In genomic region chr1:28359592-28360239, GRCh38 we compare ENCODE assay signal across 8 cellular contexts. TPM values are rescaled to one million over a fixed set of nuclear protein-coding genes. Genes with fewer than 3 reads are reported as not detected.
DNase-seq lines count a peak whose midpoint lies in the region; ATAC-seq and TF ChIP-seq lines count a peak whose summit lies in the region.

No MANE protein-coding gene starts in this region.

- no peak overlapping the region for H3K4me3 Mint-ChIP-seq in CD4-positive, alpha-beta memory T cell
- H3K4me3 Mint-ChIP-seq in nephron progenitor cell: no peak overlapping the region

- H3K27me3 Mint-ChIP-seq in CD4-positive, alpha-beta memory T cell: no peaks in the 10 kb centered on the region
- H3K27me3 Mint-ChIP-seq in nephron progenitor cell (ENCODE audit: low read depth, poor library complexity): peaks cover 5% of the 10 kb centered on the region

- no peaks in the 10 kb centered on the region for H3K36me3 Mint-ChIP-seq in CD4-positive, alpha-beta memory T cell
- no peaks in the 10 kb centered on the region for H3K36me3 Mint-ChIP-seq in nephron progenitor cell (ENCODE audit: low read depth)

- H4K20me1 ChIP-seq in OCI-LY3 (ENCODE audit: insufficient read depth, low read length): no peaks in the 10 kb centered on the region

- no peak overlapping the region for H3K4me3 ChIP-seq in CD4-positive, alpha-beta memory T cell (ENCODE audit: low read length in 2 of 2)
- no peak overlapping the region for H3K4me3 ChIP-seq in OCI-LY3 (ENCODE audit: low read length)
- H3K4me3 ChIP-seq in esophagus muscularis mucosa: no peak overlapping the region

- TF ChIP-seq POLR2A in esophagus muscularis mucosa (IDR thresholded peaks at IDR 0.05; ENCODE audit: low read depth): no peak

- H3K36me3 ChIP-seq in CD4-positive, alpha-beta memory T cell (ENCODE audit: insufficient read depth, low read length): no peaks in the 10 kb centered on the region
- H3K36me3 ChIP-seq in OCI-LY3 (replicated peaks; ENCODE audit: low read depth, low read length) (no peaks in the 10 kb centered on the region), esophagus muscularis mucosa (no peaks in the 10 kb centered on the region)

- TF ChIP-seq EP300 in Ishikawa (IDR thresholded peaks at IDR 0.05; ENCODE audit: borderline replicate concordance): no peak
- no peak for TF ChIP-seq EP300 in esophagus muscularis mucosa (IDR thresholded peaks at IDR 0.05)

- intact Hi-C loops in CD4-positive, alpha-beta memory T cell (cut with micrococcal nuclease): loop anchor here (1.0 kb wide), 1 partner anchor 111 kb away; no protein-coding TSS in a partner anchor
- intact Hi-C loops in esophagus muscularis mucosa (cut with DNase I): loop anchor here (10.0 kb wide), 1 partner anchor 245 kb away; no protein-coding TSS in a partner anchor

- no peak overlapping the region for H3K27ac Mint-ChIP-seq in CD4-positive, alpha-beta memory T cell
- no peak overlapping the region for H3K27ac Mint-ChIP-seq in nephron progenitor cell

- no peaks in the 10 kb centered on the region for H3K9me3 ChIP-seq in CD4-positive, alpha-beta memory T cell (ENCODE audit: control insufficient read depth in 1 of 2, low read length in 2 of 2)
- H3K9me3 ChIP-seq in OCI-LY3 (ENCODE audit: insufficient read depth, low read length): no peaks in the 10 kb centered on the region
- no peaks in the 10 kb centered on the region for H3K9me3 ChIP-seq in esophagus muscularis mucosa

- H3K27me3 ChIP-seq in CD4-positive, alpha-beta memory T cell (ENCODE audit: insufficient read depth, low read length): no peaks in the 10 kb centered on the region
- H3K27me3 ChIP-seq in OCI-LY3 (ENCODE audit: low read depth, low read length) (no peaks in the 10 kb centered on the region), esophagus muscularis mucosa (no peaks in the 10 kb centered on the region)

- no peak overlapping the region for H2AFZ ChIP-seq in OCI-LY3 (ENCODE audit: low read depth, low read length)

- peaks cover 0 to 4% (median 2%) of the 10 kb centered on the region in 4 donors for H3K4me1 Mint-ChIP-seq in CD4-positive, alpha-beta memory T cell
- peaks cover under 1% of the 10 kb centered on the region for H3K4me1 Mint-ChIP-seq in nephron progenitor cell

- H3K4me1 ChIP-seq in CD4-positive, alpha-beta memory T cell (ENCODE audit: insufficient read depth, low read length): no peaks in the 10 kb centered on the region
- H3K4me1 ChIP-seq in OCI-LY3 (ENCODE audit: low read length) (no peaks in the 10 kb centered on the region), esophagus muscularis mucosa (no peaks in the 10 kb centered on the region)

- 34% methylated on average over 7 of the region's 7 CpGs for WGBS in esophagus muscularis mucosa

- CTCF ChIA-PET in CD4-positive, alpha-beta memory T cell (lab: Charles Lee; ENCODE audit: partially characterized antibody): interaction anchor here (0.9 to 8.3 kb wide), 38 partner anchors 9 to 843 kb away, joined by 3 to 114 read pairs (median 4); partner anchors contain the start of genes MED18, RCC1, TAF12 and TRNAU1AP

- no peak for ATAC-seq in GM19455 (IDR thresholded peaks at IDR 0.05; ENCODE audit: unreplicated experiment)

- H3K4me2 ChIP-seq in OCI-LY3 (ENCODE audit: low read length): no peak overlapping the region

- POLR2A ChIA-PET in CD4-positive, alpha-beta memory T cell (lab: Charles Lee; ENCODE audit: partially characterized antibody): interaction anchor here (0.8 to 2.1 kb wide), 7 partner anchors 10 to 517 kb away, joined by 3 to 15 read pairs (median 5); partner anchors contain the start of genes ATP5IF1, MED18 and PHACTR4

- no peak overlapping the region for H3K27ac ChIP-seq in CD4-positive, alpha-beta memory T cell (ENCODE audit: low read depth, low read length)
- no peak overlapping the region for H3K27ac ChIP-seq in OCI-LY3 (ENCODE audit: low read length)
- no peak overlapping the region for H3K27ac ChIP-seq in esophagus muscularis mucosa (replicated peaks in 1 of 4)
- no peak overlapping the region for H3K27ac ChIP-seq in substantia nigra (ENCODE audit: low read depth, low read length, poor library complexity, severe bottlenecking)

- TF ChIP-seq RAD21 in Ishikawa (IDR thresholded peaks at IDR 0.05; ENCODE audit: low read depth): peak; percentile 81

- H3K9me3 Mint-ChIP-seq in CD4-positive, alpha-beta memory T cell: no peaks in the 10 kb centered on the region
- H3K9me3 Mint-ChIP-seq in nephron progenitor cell: no peaks in the 10 kb centered on the region

- TF ChIP-seq CTCF in OCI-LY3 (IDR thresholded peaks at IDR 0.05; ENCODE audit: low read depth, low read length) (peak; percentile 60), esophagus muscularis mucosa (IDR thresholded peaks at IDR 0.05) (peak; percentile 57 to 70 (median 59)), nephron progenitor cell (IDR thresholded peaks at IDR 0.05) (peak; percentile 72)

- H3K9ac ChIP-seq in OCI-LY3 (ENCODE audit: low read length): no peak overlapping the region

- H3K79me2 ChIP-seq in OCI-LY3 (ENCODE audit: low read length): no peaks in the 10 kb centered on the region

- peak; percentile 54 to 73 (median 61) for DNase-seq in CD4-positive, alpha-beta memory T cell
- DNase-seq in activated CD8-positive, alpha-beta memory T cell treated with anti-CD3 and anti-CD28 coated beads, Interleukin-2, amount 50 U/mL, for 4 hours: peak; percentile 78
- DNase-seq in esophagus muscularis mucosa (ENCODE audit: extremely low spot score): peak; percentile 93
- peak; percentile 76 for DNase-seq in nephron progenitor cell
- DNase-seq in substantia nigra (lab: John Stamatoyannopoulos, UW): peak in 35 of 49 donors; percentile 0 to 69 (median 30)

TF ChIP-seq in Ishikawa, 13 proteins besides CTCF, POLR2A, EP300 and RAD21:
- no peak for TF ChIP-seq ZBTB7A (IDR thresholded peaks at IDR 0.05; ENCODE audit: low read depth)
- no peak for TF ChIP-seq TCF12 (IDR thresholded peaks at IDR 0.05; ENCODE audit: low read depth)
- no peak for TF ChIP-seq TAF1 (IDR thresholded peaks at IDR 0.05; ENCODE audit: low read depth)
- TF ChIP-seq REST (IDR thresholded peaks at IDR 0.05; ENCODE audit: low read depth): no peak
- no peak for TF ChIP-seq CEBPB (IDR thresholded peaks at IDR 0.05)
- no peak for TF ChIP-seq NFIC (IDR thresholded peaks at IDR 0.05)
- no peak for TF ChIP-seq MAX (IDR thresholded peaks at IDR 0.05)
- TF ChIP-seq FOXM1 (IDR thresholded peaks at IDR 0.05; ENCODE audit: borderline replicate concordance, low read depth): no peak
- no peak for TF ChIP-seq EGR1 (IDR thresholded peaks at IDR 0.05)
- TF ChIP-seq TEAD4 (IDR thresholded peaks at IDR 0.05): no peak
- no peak for TF ChIP-seq CREB1 (IDR thresholded peaks at IDR 0.05; ENCODE audit: low read depth)
- no peak for TF ChIP-seq USF1 (IDR thresholded peaks at IDR 0.05)
- TF ChIP-seq YY1 (IDR thresholded peaks at IDR 0.05; ENCODE audit: low read depth): no peak

RNA-seq across cellular contexts. Expression of gene PHACTR4, which starts 9.8 kb away (rescaled TPM):
- total RNA-seq in CD4-positive, alpha-beta memory T cell: 10 to 100 TPM; 27.1 to 28.8 TPM
- polyA plus RNA-seq in CD4-positive, alpha-beta memory T cell: 10 to 100 TPM in 1 of 2 donors, 1 to 10 TPM in 1; 3.6 to 22.8 TPM
- total RNA-seq in esophagus muscularis mucosa: 10 to 100 TPM; 21.0 to 32.4 (median 27.7) TPM

RNA-seq across cellular contexts. Expression of gene MED18, which starts 30.9 kb away (rescaled TPM):
- total RNA-seq in CD4-positive, alpha-beta memory T cell: 10 to 100 TPM; 15.5 to 16.9 TPM
- 10 to 100 TPM in 1 of 2 donors, 1 to 10 TPM in 1; 1.8 to 13.3 TPM for polyA plus RNA-seq in CD4-positive, alpha-beta memory T cell
- 10 to 100 TPM in 3 of 4 donors, 1 to 10 TPM in 1; 8.0 to 14.5 (median 12.9) TPM for total RNA-seq in esophagus muscularis mucosa

Comparison
In these comparisons a context has a peak if more than half of its experiments do, and no peak if none do; other contexts are left out.
1. DNase-seq: peak in every context shown above with its lines; median percentile 93 in esophagus muscularis mucosa; 78 in activated CD8-positive, alpha-beta memory T cell treated with anti-CD3 and anti-CD28 coated beads, Interleukin-2, amount 50 U/mL, for 4 hours; 76 in nephron progenitor cell; 61 in CD4-positive, alpha-beta memory T cell; 30 in substantia nigra.